Comparison of ENCODE assay signal across 14 cellular contexts in the genomic region with DNA sequence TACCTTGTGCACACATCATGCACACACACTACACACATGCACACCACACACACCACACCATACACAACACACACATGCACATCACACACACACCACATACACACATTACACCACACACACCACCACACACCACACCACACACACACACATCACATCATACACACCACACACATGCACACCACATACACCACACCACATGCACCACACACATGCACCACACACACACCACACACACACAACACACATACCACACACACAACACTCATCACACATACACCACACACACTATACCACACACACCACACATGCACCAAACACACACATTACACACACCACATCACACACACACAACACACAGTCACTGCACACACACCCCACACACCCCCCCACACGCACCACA. TPM values are rescaled to one million over a fixed set of nuclear protein-coding genes. Genes with fewer than 3 reads are reported as not detected.
A peak's percentile ranks its signal among the peaks of the same experiment; 100 is the strongest.
DNase-seq lines count a peak whose midpoint lies in the region; ATAC-seq, FAIRE-seq and TF ChIP-seq lines count a peak whose summit lies in the region.
"Had no signal": no experiment of that assay in that cellular context is flagged by ENCODE, and none has a peak within 500 bp of the region (broad histone marks: within the 10 kb centered on the region; RNA-seq: fewer than 3 reads in every experiment).

No MANE protein-coding gene starts in this region.

- TF ChIP-seq POLR2A in HepG2 (IDR thresholded peaks at IDR 0.05; ENCODE audit: insufficient read depth in 1 of 2, low read depth in 2 of 2, low read length in 2 of 2), result no peak
- no peak for TF ChIP-seq POLR2A in right lobe of liver (IDR thresholded peaks at IDR 0.05)
- no peak for TF ChIP-seq POLR2A in H1 (IDR thresholded peaks at IDR 0.05; ENCODE audit: control extremely low read depth in 1 of 2, low read depth in 2 of 2, low read length in 2 of 2)

- H3K23me2 ChIP-seq in H1 (ENCODE audit: low read depth, low read length), result peaks cover 5% of the 10 kb centered on the region; the same call in 1 of the 2 replicates

- H3K27me3 ChIP-seq in HepG2 (ENCODE audit: control insufficient read depth in 1 of 2, insufficient read depth in 2 of 2, low read length in 2 of 2) (no peaks in the 10 kb centered on the region), right lobe of liver (no peaks in the 10 kb centered on the region), H1 (replicated peaks in 1 of 4; ENCODE audit: control insufficient read depth in 3 of 4, extremely low read depth in 1 of 4, insufficient read depth in 3 of 4, low read length in 3 of 4) (no peaks in the 10 kb centered on the region), neuronal stem cell (ENCODE audit: control insufficient read depth in 3 of 3, insufficient read depth in 3 of 3, low read depth in 1 of 3, low read length in 3 of 3) (peaks cover 0 to 3% (median 0%) of the 10 kb centered on the region in 3 experiments)
- H3K27me3 ChIP-seq: BLaER1 had no signal

- in situ Hi-C loops in HepG2 (cut with HindIII; ENCODE audit: extremely low pct_ligation_motif_present, low pct_unique_long_range_greater_than_20kb), result no loop called here

- no peak overlapping the region for H4K5ac ChIP-seq in H1 (ENCODE audit: insufficient read length, low read depth, low read length)

- H3K79me2 ChIP-seq in HepG2 (ENCODE audit: insufficient read depth, low read length) (no peaks in the 10 kb centered on the region), H1 (ENCODE audit: control insufficient read depth in 1 of 2, insufficient read depth in 2 of 2, low read length in 2 of 2) (no peaks in the 10 kb centered on the region)

- no peak overlapping the region for H4K8ac ChIP-seq in H1 (ENCODE audit: extremely low read depth, insufficient read depth, low read length)
- no peak overlapping the region for H4K8ac ChIP-seq in neuronal stem cell (ENCODE audit: low read depth, low read length)

- H2AK5ac ChIP-seq in H1 (ENCODE audit: low read depth, low read length) (peak overlapping the region; percentile 57; the same call in 1 of the 2 replicates), neuronal stem cell (ENCODE audit: low read depth, low read length) (no peak overlapping the region)

- H2AFZ ChIP-seq in HepG2 (ENCODE audit: low read length), result no peak overlapping the region
- no peak overlapping the region for H2AFZ ChIP-seq in H1 (ENCODE audit: low read length)
- H2AFZ ChIP-seq in neuronal stem cell (ENCODE audit: low read length), result no peak overlapping the region

- CTCF ChIA-PET in HepG2 (lab: Yijun Ruan, JAX; ENCODE audit: low intra/inter-chr PET ratio, low total read pairs), result no interaction called here
- CTCF ChIA-PET in H1 (lab: Charles Lee; ENCODE audit: partially characterized antibody), result interaction anchor here (1.4 kb wide), 1 partner anchor 13 kb away, joined by 5 read pairs; no protein-coding TSS in a partner anchor

- H3K9ac ChIP-seq in HepG2 (ENCODE audit: insufficient read depth, low read depth, low read length), result no peak overlapping the region
- H3K9ac ChIP-seq in H1 (replicated peaks in 1 of 4; ENCODE audit: extremely low read depth in 1 of 4, low read depth in 3 of 4, low read length in 3 of 4), result no peak overlapping the region
- H3K9ac ChIP-seq in neuronal stem cell (ENCODE audit: low read depth, low read length, poor library complexity), result peak overlapping the region; percentile 82
- H3K9ac ChIP-seq: BLaER1 had no signal

- H2BK20ac ChIP-seq in H1 (ENCODE audit: low read length), result no peak overlapping the region

- no peak for ATAC-seq in HepG2
- ATAC-seq in right lobe of liver, result no peak

- H3K36me3 ChIP-seq in HepG2 (replicated peaks in 1 of 2; ENCODE audit: control insufficient read depth in 1 of 2, insufficient read depth in 2 of 2, low read length in 2 of 2) (no peaks in the 10 kb centered on the region), right lobe of liver (no peaks in the 10 kb centered on the region), H1 (ENCODE audit: control insufficient read depth in 2 of 4, insufficient read depth in 4 of 4, low read length in 3 of 4) (no peaks in the 10 kb centered on the region; a peak in 1 of 8 replicates), neuronal stem cell (replicated peaks in 1 of 2; ENCODE audit: control insufficient read depth in 2 of 2, insufficient read depth in 2 of 2, low read length in 2 of 2) (no peaks in the 10 kb centered on the region)
- H3K36me3 ChIP-seq: BLaER1 had no signal

- no peak overlapping the region for H2BK15ac ChIP-seq in H1 (ENCODE audit: low read length)
- no peak overlapping the region for H2BK15ac ChIP-seq in neuronal stem cell (ENCODE audit: low read length)

- H3K4me2 ChIP-seq in HepG2 (ENCODE audit: low read depth, low read length), result no peak overlapping the region
- H3K4me2 ChIP-seq in H1 (ENCODE audit: insufficient read depth in 1 of 2, low read depth in 2 of 2, low read length in 2 of 2), result no peak overlapping the region
- H3K4me2 ChIP-seq in neuronal stem cell (ENCODE audit: insufficient read depth, low read length, poor library complexity, severe bottlenecking), result no peak overlapping the region
- H3K4me2 ChIP-seq: BLaER1 had no signal

- H4K20me1 ChIP-seq in HepG2 (ENCODE audit: insufficient read depth, low read length) (no peaks in the 10 kb centered on the region), H1 (replicated peaks in 1 of 2; ENCODE audit: control insufficient read depth in 1 of 2, insufficient read depth in 2 of 2, low read length in 2 of 2) (peaks cover 0 to 5% of the 10 kb centered on the region in 2 experiments)
- H4K20me1 ChIP-seq: BLaER1 had no signal

- no peak overlapping the region for H4K91ac ChIP-seq in H1 (replicated peaks; ENCODE audit: insufficient read length, low read length)
- no peak overlapping the region for H4K91ac ChIP-seq in neuronal stem cell (ENCODE audit: low read depth, low read length, poor library complexity)

- H3K14ac ChIP-seq in H1 (ENCODE audit: insufficient read length) (no peak overlapping the region), neuronal stem cell (ENCODE audit: low read length) (peak overlapping the region; percentile 91)

- FAIRE-seq in HepG2 (lab: Jason Lieb, UNC) (peak; percentile 62), H1 (lab: Jason Lieb, UNC) (no peak)
- FAIRE-seq: H54 had no signal

- no peak overlapping the region for H3K4me3 ChIP-seq in HepG2 (replicated peaks in 1 of 3; ENCODE audit: insufficient read depth in 1 of 3, low read depth in 2 of 3, low read length in 3 of 3)
- H3K4me3 ChIP-seq in right lobe of liver, result no peak overlapping the region
- H3K4me3 ChIP-seq in H1 (ENCODE audit: extremely low read depth in 1 of 4, insufficient read depth in 2 of 4, low read depth in 3 of 4, low read length in 4 of 4), result no peak overlapping the region
- H3K4me3 ChIP-seq in neuronal stem cell (ENCODE audit: low read length in 2 of 2), result peak overlapping the region in 1 of 2 donors; percentile 74
- H3K4me3 ChIP-seq: BLaER1 had no signal

- no peak overlapping the region for H3K23ac ChIP-seq in H1 (ENCODE audit: insufficient read length)
- H3K23ac ChIP-seq in neuronal stem cell (ENCODE audit: low read depth, low read length, poor library complexity), result peak overlapping the region; percentile 77

- DNase-seq in HepG2 (ENCODE audit: low spot score) (no peak), right lobe of liver (no peak), H1 (ENCODE audit: low read depth in 1 of 2, low spot score in 2 of 2) (no peak), neuronal stem cell (ENCODE audit: low spot score) (no peak), NCI-H1694 treated with DMSO at 0.1 percent for 48 hours (lab: John Stamatoyannopoulos, UW) (no peak), ecto neural progenitor cell (ENCODE audit: low spot score) (no peak), DMS53 (lab: John Stamatoyannopoulos, UW) (no peak)
- no peak for DNase-seq in activated effector memory CD4-positive, alpha-beta T cell treated with anti-CD3 and anti-CD28 coated beads, Interleukin-2, amount 50 U/mL, for 16 hours
- DNase-seq: AML-193; CD8-positive, alpha-beta memory T cell had no signal

- peak overlapping the region; percentile 88 for H3K56ac ChIP-seq in H1 (replicated peaks; ENCODE audit: insufficient read length, low read depth, low read length)

- H3K27ac ChIP-seq in HepG2 (ENCODE audit: extremely low read length, insufficient read depth, low read length) (no peak overlapping the region), right lobe of liver (peak overlapping the region in 1 of 3 donors; percentile 60), H1 (ENCODE audit: low read depth, low read length) (no peak overlapping the region), neuronal stem cell (replicated peaks; ENCODE audit: low read length) (no peak overlapping the region)
- H3K27ac ChIP-seq: 22Rv1, BLaER1 had no signal

- H3K9me3 ChIP-seq in HepG2 (ENCODE audit: low read length), result no peaks in the 10 kb centered on the region
- peaks cover 0 to 4% (median 0%) of the 10 kb centered on the region in 4 donors for H3K9me3 ChIP-seq in right lobe of liver
- H3K9me3 ChIP-seq in H1 (ENCODE audit: insufficient read depth in 2 of 2, low read depth in 1 of 2, low read length in 1 of 2), result peaks cover 24% of the 10 kb centered on the region in 2 experiments; a peak in 3 of 4 replicates
- peaks cover 0 to 13% of the 10 kb centered on the region in 2 donors for H3K9me3 ChIP-seq in neuronal stem cell (replicated peaks in 1 of 2; ENCODE audit: control insufficient read depth in 2 of 2, insufficient read depth in 1 of 2, low read depth in 1 of 2, low read length in 2 of 2)

- no peaks in the 10 kb centered on the region; the same call in 1 of the 2 replicates for H3K4me1 ChIP-seq in HepG2 (ENCODE audit: insufficient read depth, low read length)
- peaks cover 0 to 52% (median 23%) of the 10 kb centered on the region in 4 donors for H3K4me1 ChIP-seq in right lobe of liver
- H3K4me1 ChIP-seq in H1 (replicated peaks in 1 of 4; ENCODE audit: control insufficient read depth in 3 of 4, insufficient read depth in 4 of 4, low read length in 3 of 4), result no peaks in the 10 kb centered on the region
- H3K4me1 ChIP-seq in neuronal stem cell (ENCODE audit: control insufficient read depth in 2 of 2, insufficient read depth in 1 of 2, low read depth in 1 of 2, low read length in 2 of 2), result no peaks in the 10 kb centered on the region
- H3K4me1 ChIP-seq: BLaER1 had no signal

- no peak for TF ChIP-seq RAD21 in HepG2 (CRISPR knock-in tag; IDR thresholded peaks at IDR 0.05)
- no peak for TF ChIP-seq RAD21 in H1 (IDR thresholded peaks at IDR 0.05 in 1 of 2, conservative IDR thresholded peaks at IDR 0.05 in 1 of 2; ENCODE audit: low read depth in 2 of 2, low read length in 2 of 2)

- H3K18ac ChIP-seq in H1 (ENCODE audit: extremely low read depth, low read length) (no peak overlapping the region), neuronal stem cell (ENCODE audit: low read length) (no peak overlapping the region)

- intact Hi-C loops in HepG2 (cut with micrococcal nuclease; ENCODE audit: unreplicated experiment) (no loop called here), right lobe of liver (cut with DNase I) (no loop called here)

- H2BK12ac ChIP-seq in H1 (ENCODE audit: low read depth, low read length), result no peak overlapping the region
- H2BK12ac ChIP-seq in neuronal stem cell (ENCODE audit: low read length), result no peak overlapping the region

- 35% methylated on average over 1 of the region's 1 CpG for WGBS in HepG2 (ENCODE audit: low lambda C conversion rate)
- 64% methylated on average over 1 of the region's 1 CpG for WGBS in right lobe of liver (ENCODE audit: insufficient coverage, low coverage, low lambda C conversion rate, missing lambda C conversion rate)
- 50% methylated on average over 1 of the region's 1 CpG; no CpG with 5 or more reads in 1 of the 2 experiments for WGBS in H1 (ENCODE audit: extremely low coverage in 1 of 2, insufficient coverage in 1 of 2, insufficient read length in 1 of 2, insufficient replicate concordance in 2 of 2, low coverage in 1 of 2, low lambda C conversion rate in 2 of 2, missing lambda C conversion rate in 1 of 2), 2 experiments
- WGBS in neuronal stem cell (ENCODE audit: extremely low coverage in 2 of 2, insufficient read length in 2 of 2, insufficient replicate concordance in 1 of 2), 2 donors, result 100% methylated on average over 1 of the region's 1 CpG; no CpG with 5 or more reads in 1 of the 2 donors

- POLR2A ChIA-PET in HepG2 (lab: Yijun Ruan, JAX) (no interaction called here), H1 (lab: Charles Lee; ENCODE audit: partially characterized antibody) (no interaction called here)

- H2BK120ac ChIP-seq in H1 (replicated peaks; ENCODE audit: low read depth, low read length) (no peak overlapping the region), neuronal stem cell (ENCODE audit: low read depth, low read length) (no peak overlapping the region)

- no TSS peak for BruUV-seq in HepG2 (replicated peaks; lab: Mats Ljungman, UMichigan)

- H3K79me1 ChIP-seq in H1 (ENCODE audit: low read depth, low read length), result no peaks in the 10 kb centered on the region
- no peaks in the 10 kb centered on the region for H3K79me1 ChIP-seq in neuronal stem cell (ENCODE audit: low read depth, low read length)

- TF ChIP-seq EP300 in HepG2 (IDR thresholded peaks at IDR 0.05; ENCODE audit: low read depth in 2 of 2, low read length in 2 of 2) (no peak), HepG2 (CRISPR knock-in tag; IDR thresholded peaks at IDR 0.05; ENCODE audit: borderline replicate concordance) (no peak), H1 (IDR thresholded peaks at IDR 0.05; ENCODE audit: borderline replicate concordance in 1 of 2, low read depth in 2 of 2, low read length in 2 of 2) (no peak)

- H3K4ac ChIP-seq in H1 (replicated peaks; ENCODE audit: insufficient read length, low read depth, low read length) (no peak overlapping the region), neuronal stem cell (ENCODE audit: low read length) (no peak overlapping the region)

- TF ChIP-seq CTCF in HepG2 (CRISPR knock-in tag; IDR thresholded peaks at IDR 0.05), result no peak
- TF ChIP-seq CTCF in right lobe of liver (IDR thresholded peaks at IDR 0.05), result no peak
- no peak for TF ChIP-seq CTCF in H1 (IDR thresholded peaks at IDR 0.05; ENCODE audit: control extremely low read depth in 1 of 3, insufficient read depth in 1 of 3, low read depth in 1 of 3, low read length in 3 of 3)

- H2BK5ac ChIP-seq in H1 (ENCODE audit: low read depth, low read length) (no peak overlapping the region), neuronal stem cell (ENCODE audit: low read length) (no peak overlapping the region)

RNA-seq across cellular contexts. Expression of gene SDR9C7, which starts 38.1 kb away (rescaled TPM):
- total RNA-seq in HepG2 (2016; rRNA removed; fragmentation: Illumina TruSeq; extraction: Trizol) (not detected in 2 replicates), right lobe of liver (not detected)
- total RNA-seq in HepG2 (2016; cell fraction: cytosol; rRNA removed; fragmentation: Illumina TruSeq; extraction: Trizol; ENCODE audit: low read depth), result not detected in 2 replicates
- not detected in 2 replicates for total RNA-seq in HepG2 (2016; cell fraction: insoluble cytoplasmic fraction; rRNA removed; fragmentation: Illumina TruSeq; extraction: Trizol)
- total RNA-seq in HepG2 (2016; cell fraction: membrane; rRNA removed; fragmentation: Illumina TruSeq; extraction: Trizol), result not detected in 2 replicates
- not detected in 2 replicates for total RNA-seq in HepG2 (2016; cell fraction: nucleus; rRNA removed; fragmentation: Illumina TruSeq; extraction: Trizol)
- polyA plus RNA-seq in HepG2 (2011; rRNA removed) (0.04 TPM in 1 of 2 replicates, not detected in the other), H1 (2011; rRNA removed) (0.11 TPM in 1 of 2 replicates, not detected in the other)
- not detected in 2 replicates for polyA plus RNA-seq in HepG2 (2011; cell fraction: cytosol; rRNA removed)
- 0.08 TPM in 1 of 2 replicates, not detected in the other for polyA plus RNA-seq in HepG2 (2011; cell fraction: nucleus; rRNA removed)
- not detected in 2 replicates for polyA plus RNA-seq in HepG2 (2012)
- polyA plus RNA-seq in HepG2 (2016; cell fraction: cytosol; fragmentation: Illumina TruSeq; extraction: Trizol; ENCODE audit: low read depth), result not detected in 2 replicates
- polyA plus RNA-seq in HepG2 (2016; cell fraction: insoluble cytoplasmic fraction; fragmentation: Illumina TruSeq; extraction: Trizol; ENCODE audit: low read depth), result not detected in 2 replicates
- not detected in 2 replicates for polyA plus RNA-seq in HepG2 (2016; cell fraction: membrane; fragmentation: Illumina TruSeq; extraction: Trizol; ENCODE audit: low read depth)
- polyA plus RNA-seq in HepG2 (2016; cell fraction: nucleus; fragmentation: Illumina TruSeq; extraction: Trizol; ENCODE audit: insufficient read depth, low read depth), result not detected in 2 replicates
- polyA minus RNA-seq in HepG2 (2011; rRNA and poly(A)+ RNA removed; ENCODE audit: low replicate concordance), result not detected in 2 replicates
- polyA minus RNA-seq in HepG2 (2011; cell fraction: cytosol; rRNA and poly(A)+ RNA removed), result not detected in 2 replicates
- polyA minus RNA-seq in HepG2 (2011; cell fraction: nucleus; rRNA and poly(A)+ RNA removed), result not detected in 2 replicates
- not detected in 2 replicates for total RNA-seq in H1 (2021; fragmentation: NEBNext Ultra II Directional; extraction: Animal tissue kit (Norgen Biotek cat#: 25700))
- 0.09 TPM for polyA plus RNA-seq in H1 (2011; cell fraction: cytosol; rRNA removed)
- 0.44 TPM for polyA plus RNA-seq in H1 (2011; cell fraction: nucleus; rRNA removed)
- 0.09 to 0.18 TPM in 2 of 4 replicates, not detected in the others for polyA plus RNA-seq in H1 (2012, experiment 1 of 2)
- polyA plus RNA-seq in H1 (2012, experiment 2 of 2), result not detected
- not detected for polyA plus RNA-seq in H1 (2013, experiment 1 of 2)
- 0.02 TPM for polyA plus RNA-seq in H1 (2013, experiment 2 of 2)
- 0.15 TPM in 1 of 2 replicates, not detected in the other for polyA minus RNA-seq in H1 (2011; rRNA and poly(A)+ RNA removed)
- polyA minus RNA-seq in H1 (2011; cell fraction: cytosol; rRNA and poly(A)+ RNA removed), result not detected
- polyA minus RNA-seq in H1 (2011; cell fraction: nucleus; rRNA and poly(A)+ RNA removed), result not detected
- 0.31 TPM for polyA plus RNA-seq in neuronal stem cell (2013, experiment 1 of 2)
- polyA plus RNA-seq in neuronal stem cell (2013, experiment 2 of 2), result 0.48 TPM
- total RNA-seq: CD8-positive, alpha-beta memory T cell; Daoy had no signal
- polyA plus RNA-seq: CD8-positive, alpha-beta memory T cell had no signal
